ENCODE assay signal across 8 cellular contexts in genomic region chr1:28507646-28508434, GRCh38. TPM values are rescaled to one million over a fixed set of nuclear protein-coding genes. Genes with fewer than 3 reads are reported as not detected.
A peak's percentile ranks its signal among the peaks of the same experiment; 100 is the strongest.
DNase-seq lines count a peak whose midpoint lies in the region; ATAC-seq and TF ChIP-seq lines count a peak whose summit lies in the region.

No MANE protein-coding gene starts in this region.

- H3K4me1 ChIP-seq in Peyer's patch (peaks cover 0 to 55% (median 16%) of the 10 kb centered on the region in 4 donors), endodermal cell (ENCODE audit: control insufficient read depth, insufficient read depth, low read length) (no peaks in the 10 kb centered on the region)

- peak overlapping the region; percentile 73 to 91 (median 88) for H3K27ac ChIP-seq in Peyer's patch
- H3K27ac ChIP-seq in endodermal cell (ENCODE audit: low read depth, low read length) = peak overlapping the region; percentile 84

- DNase-seq in Peyer's patch (no peak), endodermal cell (no peak), progenitor cell of endocrine pancreas (ENCODE audit: low spot score, unreplicated experiment) (no peak), DMS153 (lab: John Stamatoyannopoulos, UW) (no peak), nucleus accumbens (lab: John Stamatoyannopoulos, UW) (no peak), NCI-H1417 treated with DMSO at 0.1 percent for 48 hours (lab: John Stamatoyannopoulos, UW) (no peak)

- peak overlapping the region; percentile 99 for H3K9ac ChIP-seq in endodermal cell (ENCODE audit: extremely low read depth, low read length, poor library complexity, severe bottlenecking)

- no peak for ATAC-seq in GM18907 (IDR thresholded peaks at IDR 0.05; ENCODE audit: unreplicated experiment)

- H3K4me3 Mint-ChIP-seq in endodermal cell (peak overlapping the region; percentile 99), progenitor cell of endocrine pancreas (ENCODE audit: low read depth) (peak overlapping the region; percentile 97)

- H3K36me3 Mint-ChIP-seq in endodermal cell (ENCODE audit: low read depth) = peaks cover 68% of the 10 kb centered on the region
- peaks cover 31% of the 10 kb centered on the region for H3K36me3 Mint-ChIP-seq in progenitor cell of endocrine pancreas (ENCODE audit: insufficient read depth)

- H3K4me1 Mint-ChIP-seq in endodermal cell (peaks cover 19% of the 10 kb centered on the region), progenitor cell of endocrine pancreas (ENCODE audit: low read depth) (peaks cover 40% of the 10 kb centered on the region)

- H3K27me3 Mint-ChIP-seq in endodermal cell (ENCODE audit: insufficient read depth) (no peaks in the 10 kb centered on the region), progenitor cell of endocrine pancreas (no peaks in the 10 kb centered on the region)

- WGBS in endodermal cell (ENCODE audit: insufficient coverage in 1 of 2, insufficient read length in 1 of 2), 2 experiments = 6 to 8% methylated on average over 5 to 10 of the region's 10 CpGs

- H3K9me3 ChIP-seq in Peyer's patch = no peaks in the 10 kb centered on the region
- H3K9me3 ChIP-seq in endodermal cell (ENCODE audit: control insufficient read depth, low read length) = no peaks in the 10 kb centered on the region

- H3K27me3 ChIP-seq in Peyer's patch = no peaks in the 10 kb centered on the region
- H3K27me3 ChIP-seq in endodermal cell (ENCODE audit: control insufficient read depth, insufficient read depth, low read length, poor library complexity, severe bottlenecking) = no peaks in the 10 kb centered on the region

- TF ChIP-seq CTCF in Peyer's patch (IDR thresholded peaks at IDR 0.05) = no peak
- TF ChIP-seq CTCF in endodermal cell (conservative IDR thresholded peaks at IDR 0.05) = no peak
- no peak for TF ChIP-seq CTCF in progenitor cell of endocrine pancreas (IDR thresholded peaks at IDR 0.05; ENCODE audit: unreplicated experiment)

- peak overlapping the region; percentile 41 to 84 (median 71) for H3K4me3 ChIP-seq in Peyer's patch
- peak overlapping the region; percentile 93 for H3K4me3 ChIP-seq in endodermal cell (ENCODE audit: low read length)

- peak; percentile 23 for TF ChIP-seq POLR2A in GM10847 (IDR thresholded peaks at IDR 0.05; ENCODE audit: extremely low read depth, insufficient read length)
- no peak for TF ChIP-seq POLR2A in Peyer's patch (IDR thresholded peaks at IDR 0.05)

- H3K27ac Mint-ChIP-seq in endodermal cell (peak overlapping the region; percentile 98), progenitor cell of endocrine pancreas (peak overlapping the region; percentile 99)

- H3K36me3 ChIP-seq in Peyer's patch (peaks cover 0 to 42% (median 0%) of the 10 kb centered on the region in 3 donors), endodermal cell (ENCODE audit: control insufficient read depth, insufficient read depth, low read length) (peaks cover 59% of the 10 kb centered on the region)

- H3K9me3 Mint-ChIP-seq in endodermal cell (peaks cover 2% of the 10 kb centered on the region), progenitor cell of endocrine pancreas (ENCODE audit: low read depth) (no peaks in the 10 kb centered on the region)

RNA-seq across cellular contexts. Expression of gene RCC1, which starts 2.0 kb away (rescaled TPM):
- total RNA-seq in Peyer's patch = 10 to 100 TPM; 18.2 to 66.8 (median 25.8) TPM
- total RNA-seq in endodermal cell = 10 to 100 TPM; 55.4 to 65.3 TPM
- 48.1 TPM for polyA plus RNA-seq in endodermal cell (2013, experiment 1 of 2)
- polyA plus RNA-seq in endodermal cell (2013, experiment 2 of 2) = 45.8 TPM
- 58.4 TPM in 2 replicates for total RNA-seq in progenitor cell of endocrine pancreas

RNA-seq across cellular contexts. Expression of gene TRNAU1AP, which starts 45.0 kb away (rescaled TPM):
- 10 to 100 TPM; 12.3 to 48.7 (median 25.4) TPM for total RNA-seq in Peyer's patch
- total RNA-seq in endodermal cell = 10 to 100 TPM; 49.6 to 53.7 TPM
- 31.5 TPM for polyA plus RNA-seq in endodermal cell (2013, experiment 1 of 2)
- polyA plus RNA-seq in endodermal cell (2013, experiment 2 of 2) = 27.0 TPM
- 38.6 and 39.6 TPM in 2 replicates for total RNA-seq in progenitor cell of endocrine pancreas
